1 cellular context compared by ENCODE assay signal in the genomic region with DNA sequence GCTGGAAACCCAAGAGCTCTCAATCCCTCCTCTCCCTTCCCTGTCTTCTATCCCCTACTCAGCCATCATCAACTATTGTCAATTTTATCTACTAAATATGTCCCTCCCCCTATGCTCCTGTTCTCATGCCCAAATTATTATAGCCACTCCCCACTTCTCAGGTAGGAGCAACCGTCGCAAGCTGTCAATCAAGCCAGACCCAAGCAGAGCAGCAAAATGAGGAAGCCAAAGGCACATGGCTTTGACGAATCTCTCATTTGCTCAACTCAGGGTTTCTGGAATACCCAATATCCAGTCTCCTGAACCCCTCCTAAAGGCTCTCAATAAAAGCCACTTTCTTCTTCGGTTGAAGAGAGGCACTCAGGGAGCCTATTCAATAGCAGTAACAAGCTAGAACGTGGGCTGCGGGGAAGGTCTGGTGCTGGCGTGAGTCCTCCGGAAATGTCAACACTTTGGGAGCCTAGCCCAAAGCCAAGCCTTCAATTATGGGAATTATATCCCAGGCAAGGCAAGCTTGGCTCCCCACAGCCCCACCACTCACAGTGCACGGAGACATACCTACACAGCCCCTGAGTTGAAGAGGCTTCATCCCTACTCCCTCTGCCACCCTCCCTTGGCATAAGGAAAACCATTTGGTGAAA.
TF ChIP-seq lines count a peak whose summit lies in the region.

No MANE protein-coding gene starts in this region.

TF ChIP-seq in K562, 482 proteins besides CTCF, POLR2A, EP300 and RAD21 (continued from another document):
- TF ChIP-seq, protein P1, sequence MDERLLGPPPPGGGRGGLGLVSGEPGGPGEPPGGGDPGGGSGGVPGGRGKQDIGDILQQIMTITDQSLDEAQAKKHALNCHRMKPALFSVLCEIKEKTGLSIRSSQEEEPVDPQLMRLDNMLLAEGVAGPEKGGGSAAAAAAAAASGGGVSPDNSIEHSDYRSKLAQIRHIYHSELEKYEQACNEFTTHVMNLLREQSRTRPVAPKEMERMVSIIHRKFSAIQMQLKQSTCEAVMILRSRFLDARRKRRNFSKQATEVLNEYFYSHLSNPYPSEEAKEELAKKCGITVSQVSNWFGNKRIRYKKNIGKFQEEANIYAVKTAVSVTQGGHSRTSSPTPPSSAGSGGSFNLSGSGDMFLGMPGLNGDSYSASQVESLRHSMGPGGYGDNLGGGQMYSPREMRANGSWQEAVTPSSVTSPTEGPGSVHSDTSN (CRISPR knock-in tag; IDR thresholded peaks at IDR 0.05; ENCODE audit: low read depth): 0 out of 2 replicates have a peak, but pooled peaks have one; percentile 52
- TF ChIP-seq, protein P1 (tag; conservative IDR thresholded peaks at IDR 0.05; ENCODE audit: low read depth): peak; percentile 44; the same call in 1 of the 2 replicates
- TF ChIP-seq ZNF444 (CRISPR knock-in tag; IDR thresholded peaks at IDR 0.05): no peak
